In genomic region chr6:101011165-101011564, GRCh38 we compare ENCODE assay signal across 8 cellular contexts.
DNase-seq lines count a peak whose midpoint lies in the region; ATAC-seq lines count a peak whose summit lies in the region.

No MANE protein-coding gene starts in this region.

- H3K36me3 Mint-ChIP-seq in activated naive CD8-positive, alpha-beta T cell treated with anti-CD3 and anti-CD28 coated beads for 36 hours: peaks cover 3% of the 10 kb centered on the region

- no peak overlapping the region for H3K27ac Mint-ChIP-seq in activated naive CD8-positive, alpha-beta T cell treated with anti-CD3 and anti-CD28 coated beads for 36 hours

- H3K27me3 Mint-ChIP-seq in activated naive CD8-positive, alpha-beta T cell treated with anti-CD3 and anti-CD28 coated beads for 36 hours: no peaks in the 10 kb centered on the region

- H3K4me1 Mint-ChIP-seq in activated naive CD8-positive, alpha-beta T cell treated with anti-CD3 and anti-CD28 coated beads for 36 hours: peaks cover 22% of the 10 kb centered on the region

- peaks cover 2% of the 10 kb centered on the region for H3K9me3 Mint-ChIP-seq in activated naive CD8-positive, alpha-beta T cell treated with anti-CD3 and anti-CD28 coated beads for 36 hours

- DNase-seq in ELR (ENCODE audit: low read depth): peak; percentile 6
- peak; percentile 8 for DNase-seq in activated naive CD8-positive, alpha-beta T cell treated with anti-CD3 and anti-CD28 coated beads for 36 hours
- DNase-seq in NCI-H146 treated with DMSO at 0.1 percent for 48 hours (lab: John Stamatoyannopoulos, UW; ENCODE audit: unreplicated experiment): no peak
- no peak for DNase-seq in Kasumi-1 (lab: John Stamatoyannopoulos, UW)
- DNase-seq in SHP77 (lab: John Stamatoyannopoulos, UW): no peak
- DNase-seq in amniotic stem cell (lab: John Stamatoyannopoulos, UW): no peak

- H3K4me3 Mint-ChIP-seq in activated naive CD8-positive, alpha-beta T cell treated with anti-CD3 and anti-CD28 coated beads for 36 hours: no peak overlapping the region

- ATAC-seq in GM19438 (IDR thresholded peaks at IDR 0.05; ENCODE audit: low read depth, unreplicated experiment) (peak; percentile 97), HG03378 (IDR thresholded peaks at IDR 0.05; ENCODE audit: unreplicated experiment) (peak; percentile 96)

Comparison
In these comparisons a context has a peak if more than half of its experiments do, and no peak if none do; other contexts are left out.
1. DNase-seq: peak in ELR (single experiment) and activated naive CD8-positive, alpha-beta T cell treated with anti-CD3 and anti-CD28 coated beads for 36 hours (single experiment); none in NCI-H146 treated with DMSO at 0.1 percent for 48 hours (single experiment), Kasumi-1 (0 of 2), SHP77 (0 of 2) and amniotic stem cell (single experiment).